In genomic region chr19:16043156-16043757, GRCh38 we compare ENCODE assay signal across 17 cellular contexts. TPM values are rescaled to one million over a fixed set of nuclear protein-coding genes. Genes with fewer than 3 reads are reported as not detected.
DNase-seq lines count a peak whose midpoint lies in the region; ATAC-seq lines count a peak whose summit lies in the region.
"Had no signal": no experiment of that assay in that cellular context is flagged by ENCODE, and none has a peak within 500 bp of the region (broad histone marks: within the 10 kb centered on the region; RNA-seq: fewer than 3 reads in every experiment).

No MANE protein-coding gene starts in this region.

- peaks cover 18% of the 10 kb centered on the region for H3K27me3 Mint-ChIP-seq in activated T-cell treated with anti-CD3 and anti-CD28 coated beads, Interleukin-2, amount 50 U/mL, for 72 hours (ENCODE audit: low read depth)
- peaks cover 2% of the 10 kb centered on the region for H3K27me3 Mint-ChIP-seq in activated T-cell treated with anti-CD3 and anti-CD28 coated beads, Interleukin-2, amount 50 U/mL, for 24 hours
- peaks cover 8% of the 10 kb centered on the region for H3K27me3 Mint-ChIP-seq in activated T-helper 17 cell treated with anti-CD3 and anti-CD28 coated beads, Interleukin-2, amount 50 U/mL, for 72 hours

- H3K4me1 Mint-ChIP-seq in activated T-cell treated with anti-CD3 and anti-CD28 coated beads, Interleukin-2, amount 50 U/mL, for 72 hours (ENCODE audit: low read depth) = peaks cover 15% of the 10 kb centered on the region
- H3K4me1 Mint-ChIP-seq in activated T-cell treated with anti-CD3 and anti-CD28 coated beads, Interleukin-2, amount 50 U/mL, for 24 hours (ENCODE audit: low read depth) = peaks cover 8% of the 10 kb centered on the region
- no peaks in the 10 kb centered on the region for H3K4me1 Mint-ChIP-seq in activated T-helper 17 cell treated with anti-CD3 and anti-CD28 coated beads, Interleukin-2, amount 50 U/mL, for 72 hours
- peaks cover 8% of the 10 kb centered on the region for H3K4me1 Mint-ChIP-seq in stimulated activated effector memory CD8-positive, alpha-beta T cell treated with anti-CD3 and anti-CD28 coated beads, Interleukin-12 subunit alpha, Interleukin-12 subunit beta, amount 100 ng/mL, for 72 hours
- H3K4me1 Mint-ChIP-seq: GM23338, H9 had no signal

- H3K27ac Mint-ChIP-seq in activated T-cell treated with anti-CD3 and anti-CD28 coated beads, Interleukin-2, amount 50 U/mL, for 72 hours = peak overlapping the region; percentile 78
- no peak overlapping the region for H3K27ac Mint-ChIP-seq in activated T-cell treated with anti-CD3 and anti-CD28 coated beads, Interleukin-2, amount 50 U/mL, for 24 hours
- H3K27ac Mint-ChIP-seq in activated T-helper 17 cell treated with anti-CD3 and anti-CD28 coated beads, Interleukin-2, amount 50 U/mL, for 72 hours = peak overlapping the region; percentile 5
- H3K27ac Mint-ChIP-seq in stimulated activated effector memory CD8-positive, alpha-beta T cell treated with anti-CD3 and anti-CD28 coated beads, Interleukin-12 subunit alpha, Interleukin-12 subunit beta, amount 100 ng/mL, for 72 hours = peak overlapping the region; percentile 21
- H3K27ac Mint-ChIP-seq: CD4-positive, alpha-beta memory T cell; GM23338; H9; HFFc6 had no signal

- no peak overlapping the region for H3K4me3 Mint-ChIP-seq in activated T-cell treated with anti-CD3 and anti-CD28 coated beads, Interleukin-2, amount 50 U/mL, for 72 hours
- H3K4me3 Mint-ChIP-seq in activated T-cell treated with anti-CD3 and anti-CD28 coated beads, Interleukin-2, amount 50 U/mL, for 24 hours = no peak overlapping the region
- H3K4me3 Mint-ChIP-seq in activated T-helper 17 cell treated with anti-CD3 and anti-CD28 coated beads, Interleukin-2, amount 50 U/mL, for 72 hours = no peak overlapping the region
- H3K4me3 Mint-ChIP-seq in stimulated activated effector memory CD8-positive, alpha-beta T cell treated with anti-CD3 and anti-CD28 coated beads, Interleukin-12 subunit alpha, Interleukin-12 subunit beta, amount 100 ng/mL, for 72 hours = no peak overlapping the region
- H3K4me3 Mint-ChIP-seq: CD4-positive, alpha-beta memory T cell; GM23338; H9; HFFc6 had no signal

- no peak for DNase-seq in activated T-cell treated with anti-CD3 and anti-CD28 coated beads, Interleukin-2, amount 50 U/mL, for 72 hours
- DNase-seq in activated T-cell treated with anti-CD3 and anti-CD28 coated beads, Interleukin-2, amount 50 U/mL, for 24 hours = no peak
- DNase-seq in stimulated activated effector memory CD8-positive, alpha-beta T cell treated with anti-CD3 and anti-CD28 coated beads, Interleukin-12 subunit alpha, Interleukin-12 subunit beta, amount 100 ng/mL, for 72 hours (ENCODE audit: low spot score in 2 of 2) = no peak
- no peak for DNase-seq in AML-193 (lab: John Stamatoyannopoulos, UW)
- DNase-seq: C1 segment of cervical spinal cord; Calu3; CD4-positive, alpha-beta memory T cell; COR-L47; DMS53; DMS79 treated with DMSO at 0.1 percent for 48 hours; GF-D8; H9; HFFc6 had no signal

- ATAC-seq in activated T-cell treated with anti-CD3 and anti-CD28 coated beads, Interleukin-2, amount 50 U/mL, for 72 hours (replicated peaks in 1 of 2) = no peak
- no peak for ATAC-seq in activated T-helper 17 cell treated with anti-CD3 and anti-CD28 coated beads, Interleukin-2, amount 50 U/mL, for 72 hours (replicated peaks)
- no peak for ATAC-seq in stimulated activated effector memory CD8-positive, alpha-beta T cell treated with anti-CD3 and anti-CD28 coated beads, Interleukin-12 subunit alpha, Interleukin-12 subunit beta, amount 100 ng/mL, for 72 hours
- no peak for ATAC-seq in HG02981 (IDR thresholded peaks at IDR 0.05; ENCODE audit: unreplicated experiment)
- ATAC-seq: GM23338, HCT116 had no signal

- H3K36me3 Mint-ChIP-seq in activated T-cell treated with anti-CD3 and anti-CD28 coated beads, Interleukin-2, amount 50 U/mL, for 72 hours (ENCODE audit: insufficient read depth in 2 of 2) = no peaks in the 10 kb centered on the region
- no peaks in the 10 kb centered on the region for H3K36me3 Mint-ChIP-seq in activated T-cell treated with anti-CD3 and anti-CD28 coated beads, Interleukin-2, amount 50 U/mL, for 24 hours (ENCODE audit: low read depth)
- H3K36me3 Mint-ChIP-seq in activated T-helper 17 cell treated with anti-CD3 and anti-CD28 coated beads, Interleukin-2, amount 50 U/mL, for 72 hours (ENCODE audit: low read depth) = no peaks in the 10 kb centered on the region
- H3K36me3 Mint-ChIP-seq in stimulated activated effector memory CD8-positive, alpha-beta T cell treated with anti-CD3 and anti-CD28 coated beads, Interleukin-12 subunit alpha, Interleukin-12 subunit beta, amount 100 ng/mL, for 72 hours = no peaks in the 10 kb centered on the region
- H3K36me3 Mint-ChIP-seq: CD4-positive, alpha-beta memory T cell had no signal

- no peaks in the 10 kb centered on the region for H3K9me3 Mint-ChIP-seq in activated T-cell treated with anti-CD3 and anti-CD28 coated beads, Interleukin-2, amount 50 U/mL, for 72 hours
- H3K9me3 Mint-ChIP-seq in activated T-cell treated with anti-CD3 and anti-CD28 coated beads, Interleukin-2, amount 50 U/mL, for 24 hours = no peaks in the 10 kb centered on the region
- no peaks in the 10 kb centered on the region for H3K9me3 Mint-ChIP-seq in activated T-helper 17 cell treated with anti-CD3 and anti-CD28 coated beads, Interleukin-2, amount 50 U/mL, for 72 hours
- no peaks in the 10 kb centered on the region for H3K9me3 Mint-ChIP-seq in stimulated activated effector memory CD8-positive, alpha-beta T cell treated with anti-CD3 and anti-CD28 coated beads, Interleukin-12 subunit alpha, Interleukin-12 subunit beta, amount 100 ng/mL, for 72 hours
- H3K9me3 Mint-ChIP-seq: CD4-positive, alpha-beta memory T cell; HFFc6 had no signal

RNA-seq across cellular contexts. Expression of gene TPM4, which starts 33.0 kb away (rescaled TPM):
- 100 to 1,000 TPM; 427 to 456 TPM for total RNA-seq in activated T-cell treated with anti-CD3 and anti-CD28 coated beads, Interleukin-2, amount 50 U/mL, for 72 hours
- total RNA-seq in activated T-helper 17 cell treated with anti-CD3 and anti-CD28 coated beads, Interleukin-2, amount 50 U/mL, for 72 hours = 100 to 1,000 TPM; 474 to 660 TPM
